16 cellular contexts compared by ENCODE assay signal in the genomic region with DNA sequence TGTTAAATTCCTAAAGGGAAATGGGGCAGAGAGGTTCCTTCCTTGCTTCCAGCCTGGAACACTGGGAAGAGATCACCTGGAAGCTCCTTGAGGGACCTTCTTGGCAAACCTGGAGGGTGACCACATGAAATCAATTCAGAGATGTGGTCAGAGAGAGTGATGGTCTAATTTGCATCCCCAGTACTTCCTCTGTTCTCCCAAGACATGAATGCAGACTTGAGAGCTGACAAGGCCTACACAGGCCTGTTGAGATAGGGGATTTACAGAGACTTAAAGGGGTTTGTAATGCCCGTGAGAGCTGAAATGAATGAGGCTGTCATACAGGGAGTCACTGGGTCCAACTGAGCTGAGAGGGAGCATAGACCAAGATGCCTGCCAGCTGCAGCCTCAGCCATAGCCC.
A peak's percentile ranks its signal among the peaks of the same experiment; 100 is the strongest.
DNase-seq lines count a peak whose midpoint lies in the region; ATAC-seq and FAIRE-seq lines count a peak whose summit lies in the region.
"Had no signal": no experiment of that assay in that cellular context is flagged by ENCODE, and none has a peak within 500 bp of the region (broad histone marks: within the 10 kb centered on the region; RNA-seq: fewer than 3 reads in every experiment).

No MANE protein-coding gene starts in this region.

- ATAC-seq in GM19035 (IDR thresholded peaks at IDR 0.05; ENCODE audit: unreplicated experiment) (peak; percentile 77), HG02610 (IDR thresholded peaks at IDR 0.05; ENCODE audit: unreplicated experiment) (peak; percentile 90), HG03460 (IDR thresholded peaks at IDR 0.05; ENCODE audit: unreplicated experiment) (peak; percentile 81)
- ATAC-seq: sciatic nerve; stimulated activated memory B cell treated with anti-CD40 and anti-IgM and Interleukin-4, amounts not matched to agents 10 μg/mL and 1 μg/mL and 100 μg/mL, for 72 hours had no signal

- no peak for DNase-seq in urothelium cell line (ENCODE audit: low spot score)
- no peak for DNase-seq in iPS-NIHi11 (ENCODE audit: low spot score)
- no peak for DNase-seq in NCI-H2196 (lab: John Stamatoyannopoulos, UW; ENCODE audit: unreplicated experiment)
- DNase-seq in DMS79 (lab: John Stamatoyannopoulos, UW), result no peak
- DNase-seq: activated gamma-delta T cell treated with Interleukin-2 at 50 U/mL for 16 hours; DMS79 treated with DMSO at 0.1 percent for 48 hours; NCI-H2171; SK-N-SH; stimulated activated CD4-positive, alpha-beta T cell treated with anti-CD3 and anti-CD28 coated beads, Interleukin-4, amount 100 ng/mL, for 24 hours; uterus had no signal

- peak; percentile 88 for FAIRE-seq in urothelium cell line (lab: Jason Lieb, UNC)
- FAIRE-seq: TTC549 had no signal
